ENCODE assay signal across 8 cellular contexts in genomic region chr9:14692536-14692917, GRCh38. TPM values are rescaled to one million over a fixed set of nuclear protein-coding genes. Genes with fewer than 3 reads are reported as not detected.
DNase-seq lines count a peak whose midpoint lies in the region; ATAC-seq and TF ChIP-seq lines count a peak whose summit lies in the region.

No MANE protein-coding gene starts in this region.

- ATAC-seq in activated B cell treated with CpG ODN at 0.5 μM for 24 hours (ENCODE audit: low read depth) (no peak), right cardiac atrium (no peak), sciatic nerve (peak; percentile 17), GM19452 (IDR thresholded peaks at IDR 0.05; ENCODE audit: unreplicated experiment) (no peak), HG03354 (IDR thresholded peaks at IDR 0.05; ENCODE audit: poor library complexity, severe bottlenecking, unreplicated experiment) (no peak)

- WGBS in right cardiac atrium: 5% methylated on average over 7 of the region's 7 CpGs

- H3K27me3 Mint-ChIP-seq in HFFc6 (ENCODE audit: insufficient read depth): peaks cover 5% of the 10 kb centered on the region
- H3K27me3 Mint-ChIP-seq in activated B cell treated with CpG ODN at 0.5 μM for 24 hours: no peaks in the 10 kb centered on the region

- H3K9me3 Mint-ChIP-seq in HFFc6: no peaks in the 10 kb centered on the region
- H3K9me3 Mint-ChIP-seq in activated B cell treated with CpG ODN at 0.5 μM for 24 hours: no peaks in the 10 kb centered on the region

- CTCF ChIA-PET in activated B cell treated with CpG ODN at 0.5 μM for 24 hours (lab: Charles Lee): interaction anchor here (1.0 to 2.0 kb wide), 2 partner anchors 31 to 76 kb away, joined by 4 to 8 read pairs; no protein-coding TSS in a partner anchor

- H3K27ac ChIP-seq in right cardiac atrium (ENCODE audit: low read length): no peak overlapping the region

- no peaks in the 10 kb centered on the region for H3K27me3 ChIP-seq in right cardiac atrium (ENCODE audit: control insufficient read depth, insufficient read depth)

- no peaks in the 10 kb centered on the region for H3K9me3 ChIP-seq in right cardiac atrium (ENCODE audit: control insufficient read depth, low read length)

- H3K27ac Mint-ChIP-seq in HFFc6 (peak overlapping the region; percentile 74), activated B cell treated with CpG ODN at 0.5 μM for 24 hours (peak overlapping the region; percentile 90)

- peak overlapping the region; percentile 90 for H3K4me3 ChIP-seq in right cardiac atrium (ENCODE audit: low read length)

- peaks cover 15% of the 10 kb centered on the region for H3K36me3 Mint-ChIP-seq in HFFc6 (ENCODE audit: low read depth)
- peaks cover 25% of the 10 kb centered on the region for H3K36me3 Mint-ChIP-seq in activated B cell treated with CpG ODN at 0.5 μM for 24 hours (ENCODE audit: low read depth)

- H3K4me3 Mint-ChIP-seq in HFFc6: peak overlapping the region; percentile 96
- peak overlapping the region; percentile 94 for H3K4me3 Mint-ChIP-seq in activated B cell treated with CpG ODN at 0.5 μM for 24 hours

- peaks cover 47% of the 10 kb centered on the region for H3K4me1 Mint-ChIP-seq in HFFc6 (ENCODE audit: low read depth)
- peaks cover 60% of the 10 kb centered on the region for H3K4me1 Mint-ChIP-seq in activated B cell treated with CpG ODN at 0.5 μM for 24 hours

- POLR2A ChIA-PET in activated B cell treated with CpG ODN at 0.5 μM for 24 hours (lab: Charles Lee): interaction anchor here (1.0 kb wide), 2 partner anchors 14 to 22 kb away, joined by 3 to 8 read pairs; no protein-coding TSS in a partner anchor

- intact Hi-C loops in activated B cell treated with CpG ODN at 0.5 μM for 24 hours (cut with micrococcal nuclease): loop anchor here (10.0 kb wide), 3 partner anchors 108 to 732 kb away; partner anchors contain the start of genes SNAPC3 and TTC39B
- intact Hi-C loops in right cardiac atrium (cut with DNase I): no loop called here
- intact Hi-C loops in sciatic nerve (cut with DNase I): no loop called here

- TF ChIP-seq CTCF in HFFc6 (IDR thresholded peaks at IDR 0.05) (no peak), activated B cell treated with CpG ODN at 0.5 μM for 24 hours (IDR thresholded peaks at IDR 0.05) (no peak)

- H3K4me1 ChIP-seq in right cardiac atrium (ENCODE audit: control insufficient read depth, insufficient read depth, low read length): peaks cover 2% of the 10 kb centered on the region

- DNase-seq in AG08396 (ENCODE audit: low spot score): peak; percentile 29
- DNase-seq in HFFc6: no peak
- DNase-seq in activated B cell treated with CpG ODN at 0.5 μM for 24 hours: no peak
- no peak for DNase-seq in right cardiac atrium
- DNase-seq in sciatic nerve (ENCODE audit: low spot score): no peak
- no peak for DNase-seq in iPS-NIHi7 (ENCODE audit: extremely low spot score)

RNA-seq across cellular contexts. Expression of gene ZDHHC21, which starts 0.7 kb away (rescaled TPM):
- 10 to 100 TPM in 2 of 6 experiments, 1 to 10 TPM in 4; 6.7 to 10.4 (median 9.0) TPM for total RNA-seq in HFFc6 (2021; fragmentation: NEBNext Ultra II Directional; extraction: Animal tissue kit (Norgen Biotek cat#: 25700))
- 22.6 and 29.4 TPM in 2 replicates for total RNA-seq in activated B cell treated with CpG ODN at 0.5 μM for 24 hours
- total RNA-seq in right cardiac atrium: 10 to 100 TPM in 3 of 4 donors, 1 to 10 TPM in 1; 9.0 to 11.7 (median 11.3) TPM
- polyA plus RNA-seq in right cardiac atrium: 5.3 TPM
- 16.9 TPM for total RNA-seq in sciatic nerve

RNA-seq across cellular contexts. Expression of gene CER1, which starts 30.0 kb away (rescaled TPM):
- total RNA-seq in HFFc6 (2021; fragmentation: NEBNext Ultra II Directional; extraction: Animal tissue kit (Norgen Biotek cat#: 25700)): not detected
- total RNA-seq in activated B cell treated with CpG ODN at 0.5 μM for 24 hours (not detected in 2 replicates), right cardiac atrium (not detected), sciatic nerve (not detected)
- not detected for polyA plus RNA-seq in right cardiac atrium
